1 cellular context compared by ENCODE assay signal in genomic region chr20:50244352-50245149, GRCh38.
TF ChIP-seq lines count a peak whose summit lies in the region.

No MANE protein-coding gene starts in this region.

TF ChIP-seq in HepG2, 621 proteins besides CTCF, POLR2A, EP300 and RAD21 (continued from another document and continues in another):
- TF ChIP-seq HDAC2 (CRISPR knock-in tag; IDR thresholded peaks at IDR 0.05) (peak; percentile 30; the same call in 1 of the 2 replicates), ZNF460 (CRISPR knock-in tag; IDR thresholded peaks at IDR 0.05; ENCODE audit: borderline replicate concordance) (no peak), ZNF446 (CRISPR knock-in tag; IDR thresholded peaks at IDR 0.05) (no peak), SNRNP70 (IDR thresholded peaks at IDR 0.05; ENCODE audit: low read depth, low read length) (no peak), ZNF501 (CRISPR knock-in tag; IDR thresholded peaks at IDR 0.05) (no peak), HNF4G (IDR thresholded peaks at IDR 0.05; ENCODE audit: borderline replicate concordance, low read depth, low read length) (no peak), HNF4G (CRISPR knock-in tag; IDR thresholded peaks at IDR 0.05; ENCODE audit: borderline replicate concordance, low read depth) (no peak), MBNL3 (CRISPR knock-in tag; conservative IDR thresholded peaks at IDR 0.05) (no peak), NFE2 (CRISPR knock-in tag; IDR thresholded peaks at IDR 0.05) (no peak), RELA (CRISPR knock-in tag; IDR thresholded peaks at IDR 0.05) (no peak), ZNF660 (CRISPR knock-in tag; IDR thresholded peaks at IDR 0.05; ENCODE audit: borderline replicate concordance, low read depth) (no peak), DMAP1 (CRISPR knock-in tag; IDR thresholded peaks at IDR 0.05) (no peak), BORCS8-MEF2B (CRISPR knock-in tag; IDR thresholded peaks at IDR 0.05) (no peak), MEF2D (CRISPR knock-in tag; IDR thresholded peaks at IDR 0.05) (no peak), PITX1 (CRISPR knock-in tag; IDR thresholded peaks at IDR 0.05) (no peak), ZBTB21 (CRISPR knock-in tag; IDR thresholded peaks at IDR 0.05) (no peak), SYNCRIP (IDR thresholded peaks at IDR 0.05; ENCODE audit: insufficient read depth, low read depth, low read length) (no peak), TBX3 (IDR thresholded peaks at IDR 0.05; ENCODE audit: borderline replicate concordance) (no peak), ZNF564 (CRISPR knock-in tag; IDR thresholded peaks at IDR 0.05) (no peak), MATR3 (CRISPR knock-in tag; IDR thresholded peaks at IDR 0.05) (no peak), PAWR (CRISPR knock-in tag; IDR thresholded peaks at IDR 0.05; ENCODE audit: borderline replicate concordance) (no peak), NFKB2 (CRISPR knock-in tag; IDR thresholded peaks at IDR 0.05; ENCODE audit: borderline replicate concordance) (no peak), EHMT2 (IDR thresholded peaks at IDR 0.05; ENCODE audit: borderline replicate concordance, low read depth, low read length) (no peak), FIP1L1 (IDR thresholded peaks at IDR 0.05; ENCODE audit: borderline replicate concordance, insufficient read depth, low read depth, low read length) (no peak), BRCA1 (CRISPR knock-in tag; IDR thresholded peaks at IDR 0.05) (no peak), ZNF780A (CRISPR knock-in tag; IDR thresholded peaks at IDR 0.05) (0 out of 2 replicates have a peak, but pooled peaks have one; percentile 9), TEAD3 (CRISPR knock-in tag; optimal IDR thresholded peaks at IDR 0.05; ENCODE audit: borderline replicate concordance) (no peak), LCORL (IDR thresholded peaks at IDR 0.05) (no peak), LCORL (CRISPR knock-in tag; IDR thresholded peaks at IDR 0.05) (no peak), TIGD3 (CRISPR knock-in tag; IDR thresholded peaks at IDR 0.05; ENCODE audit: borderline replicate concordance) (no peak), JUNB (CRISPR knock-in tag; IDR thresholded peaks at IDR 0.05; ENCODE audit: borderline replicate concordance) (no peak), ZMYM3 (CRISPR knock-in tag; IDR thresholded peaks at IDR 0.05) (peak; percentile 94), NRL (CRISPR knock-in tag; IDR thresholded peaks at IDR 0.05; ENCODE audit: borderline replicate concordance) (peak; percentile 85), ZNF263 (CRISPR knock-in tag; IDR thresholded peaks at IDR 0.05) (no peak)
- TF ChIP-seq, protein P1, sequence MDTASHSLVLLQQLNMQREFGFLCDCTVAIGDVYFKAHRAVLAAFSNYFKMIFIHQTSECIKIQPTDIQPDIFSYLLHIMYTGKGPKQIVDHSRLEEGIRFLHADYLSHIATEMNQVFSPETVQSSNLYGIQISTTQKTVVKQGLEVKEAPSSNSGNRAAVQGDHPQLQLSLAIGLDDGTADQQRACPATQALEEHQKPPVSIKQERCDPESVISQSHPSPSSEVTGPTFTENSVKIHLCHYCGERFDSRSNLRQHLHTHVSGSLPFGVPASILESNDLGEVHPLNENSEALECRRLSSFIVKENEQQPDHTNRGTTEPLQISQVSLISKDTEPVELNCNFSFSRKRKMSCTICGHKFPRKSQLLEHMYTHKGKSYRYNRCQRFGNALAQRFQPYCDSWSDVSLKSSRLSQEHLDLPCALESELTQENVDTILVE (CRISPR knock-in tag; IDR thresholded peaks at IDR 0.05), result no peak
- TF ChIP-seq, protein P2, sequence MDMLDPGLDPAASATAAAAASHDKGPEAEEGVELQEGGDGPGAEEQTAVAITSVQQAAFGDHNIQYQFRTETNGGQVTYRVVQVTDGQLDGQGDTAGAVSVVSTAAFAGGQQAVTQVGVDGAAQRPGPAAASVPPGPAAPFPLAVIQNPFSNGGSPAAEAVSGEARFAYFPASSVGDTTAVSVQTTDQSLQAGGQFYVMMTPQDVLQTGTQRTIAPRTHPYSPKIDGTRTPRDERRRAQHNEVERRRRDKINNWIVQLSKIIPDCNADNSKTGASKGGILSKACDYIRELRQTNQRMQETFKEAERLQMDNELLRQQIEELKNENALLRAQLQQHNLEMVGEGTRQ (IDR thresholded peaks at IDR 0.05; ENCODE audit: low read depth, low read length), result no peak
- TF ChIP-seq, protein P2 (CRISPR knock-in tag; IDR thresholded peaks at IDR 0.05; ENCODE audit: borderline replicate concordance), result no peak
- TF ChIP-seq, protein P3, sequence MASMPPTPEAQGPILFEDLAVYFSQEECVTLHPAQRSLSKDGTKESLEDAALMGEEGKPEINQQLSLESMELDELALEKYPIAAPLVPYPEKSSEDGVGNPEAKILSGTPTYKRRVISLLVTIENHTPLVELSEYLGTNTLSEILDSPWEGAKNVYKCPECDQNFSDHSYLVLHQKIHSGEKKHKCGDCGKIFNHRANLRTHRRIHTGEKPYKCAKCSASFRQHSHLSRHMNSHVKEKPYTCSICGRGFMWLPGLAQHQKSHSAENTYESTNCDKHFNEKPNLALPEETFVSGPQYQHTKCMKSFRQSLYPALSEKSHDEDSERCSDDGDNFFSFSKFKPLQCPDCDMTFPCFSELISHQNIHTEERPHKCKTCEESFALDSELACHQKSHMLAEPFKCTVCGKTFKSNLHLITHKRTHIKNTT (CRISPR knock-in tag; IDR thresholded peaks at IDR 0.05), result no peak
- TF ChIP-seq, protein P4, sequence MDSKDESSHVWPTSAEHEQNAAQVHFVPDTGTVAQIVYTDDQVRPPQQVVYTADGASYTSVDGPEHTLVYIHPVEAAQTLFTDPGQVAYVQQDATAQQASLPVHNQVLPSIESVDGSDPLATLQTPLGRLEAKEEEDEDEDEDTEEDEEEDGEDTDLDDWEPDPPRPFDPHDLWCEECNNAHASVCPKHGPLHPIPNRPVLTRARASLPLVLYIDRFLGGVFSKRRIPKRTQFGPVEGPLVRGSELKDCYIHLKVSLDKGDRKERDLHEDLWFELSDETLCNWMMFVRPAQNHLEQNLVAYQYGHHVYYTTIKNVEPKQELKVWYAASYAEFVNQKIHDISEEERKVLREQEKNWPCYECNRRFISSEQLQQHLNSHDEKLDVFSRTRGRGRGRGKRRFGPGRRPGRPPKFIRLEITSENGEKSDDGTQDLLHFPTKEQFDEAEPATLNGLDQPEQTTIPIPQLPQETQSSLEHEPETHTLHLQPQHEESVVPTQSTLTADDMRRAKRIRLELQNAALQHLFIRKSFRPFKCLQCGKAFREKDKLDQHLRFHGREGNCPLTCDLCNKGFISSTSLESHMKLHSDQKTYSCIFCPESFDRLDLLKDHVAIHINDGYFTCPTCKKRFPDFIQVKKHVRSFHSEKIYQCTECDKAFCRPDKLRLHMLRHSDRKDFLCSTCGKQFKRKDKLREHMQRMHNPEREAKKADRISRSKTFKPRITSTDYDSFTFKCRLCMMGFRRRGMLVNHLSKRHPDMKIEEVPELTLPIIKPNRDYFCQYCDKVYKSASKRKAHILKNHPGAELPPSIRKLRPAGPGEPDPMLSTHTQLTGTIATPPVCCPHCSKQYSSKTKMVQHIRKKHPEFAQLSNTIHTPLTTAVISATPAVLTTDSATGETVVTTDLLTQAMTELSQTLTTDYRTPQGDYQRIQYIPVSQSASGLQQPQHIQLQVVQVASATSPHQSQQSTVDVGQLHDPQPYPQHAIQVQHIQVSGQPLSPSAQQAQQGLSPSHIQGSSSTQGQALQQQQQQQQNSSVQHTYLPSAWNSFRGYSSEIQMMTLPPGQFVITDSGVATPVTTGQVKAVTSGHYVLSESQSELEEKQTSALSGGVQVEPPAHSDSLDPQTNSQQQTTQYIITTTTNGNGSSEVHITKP (CRISPR knock-in tag; IDR thresholded peaks at IDR 0.05; ENCODE audit: low read depth), result no peak
- TF ChIP-seq, protein P5, sequence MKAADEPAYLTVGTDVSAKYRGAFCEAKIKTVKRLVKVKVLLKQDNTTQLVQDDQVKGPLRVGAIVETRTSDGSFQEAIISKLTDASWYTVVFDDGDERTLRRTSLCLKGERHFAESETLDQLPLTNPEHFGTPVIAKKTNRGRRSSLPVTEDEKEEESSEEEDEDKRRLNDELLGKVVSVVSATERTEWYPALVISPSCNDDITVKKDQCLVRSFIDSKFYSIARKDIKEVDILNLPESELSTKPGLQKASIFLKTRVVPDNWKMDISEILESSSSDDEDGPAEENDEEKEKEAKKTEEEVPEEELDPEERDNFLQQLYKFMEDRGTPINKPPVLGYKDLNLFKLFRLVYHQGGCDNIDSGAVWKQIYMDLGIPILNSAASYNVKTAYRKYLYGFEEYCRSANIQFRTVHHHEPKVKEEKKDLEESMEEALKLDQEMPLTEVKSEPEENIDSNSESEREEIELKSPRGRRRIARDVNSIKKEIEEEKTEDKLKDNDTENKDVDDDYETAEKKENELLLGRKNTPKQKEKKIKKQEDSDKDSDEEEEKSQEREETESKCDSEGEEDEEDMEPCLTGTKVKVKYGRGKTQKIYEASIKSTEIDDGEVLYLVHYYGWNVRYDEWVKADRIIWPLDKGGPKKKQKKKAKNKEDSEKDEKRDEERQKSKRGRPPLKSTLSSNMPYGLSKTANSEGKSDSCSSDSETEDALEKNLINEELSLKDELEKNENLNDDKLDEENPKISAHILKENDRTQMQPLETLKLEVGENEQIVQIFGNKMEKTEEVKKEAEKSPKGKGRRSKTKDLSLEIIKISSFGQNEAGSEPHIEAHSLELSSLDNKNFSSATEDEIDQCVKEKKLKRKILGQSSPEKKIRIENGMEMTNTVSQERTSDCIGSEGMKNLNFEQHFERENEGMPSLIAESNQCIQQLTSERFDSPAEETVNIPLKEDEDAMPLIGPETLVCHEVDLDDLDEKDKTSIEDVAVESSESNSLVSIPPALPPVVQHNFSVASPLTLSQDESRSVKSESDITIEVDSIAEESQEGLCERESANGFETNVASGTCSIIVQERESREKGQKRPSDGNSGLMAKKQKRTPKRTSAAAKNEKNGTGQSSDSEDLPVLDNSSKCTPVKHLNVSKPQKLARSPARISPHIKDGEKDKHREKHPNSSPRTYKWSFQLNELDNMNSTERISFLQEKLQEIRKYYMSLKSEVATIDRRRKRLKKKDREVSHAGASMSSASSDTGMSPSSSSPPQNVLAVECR (CRISPR knock-in tag; IDR thresholded peaks at IDR 0.05; ENCODE audit: borderline replicate concordance), result no peak
- TF ChIP-seq, protein P6, sequence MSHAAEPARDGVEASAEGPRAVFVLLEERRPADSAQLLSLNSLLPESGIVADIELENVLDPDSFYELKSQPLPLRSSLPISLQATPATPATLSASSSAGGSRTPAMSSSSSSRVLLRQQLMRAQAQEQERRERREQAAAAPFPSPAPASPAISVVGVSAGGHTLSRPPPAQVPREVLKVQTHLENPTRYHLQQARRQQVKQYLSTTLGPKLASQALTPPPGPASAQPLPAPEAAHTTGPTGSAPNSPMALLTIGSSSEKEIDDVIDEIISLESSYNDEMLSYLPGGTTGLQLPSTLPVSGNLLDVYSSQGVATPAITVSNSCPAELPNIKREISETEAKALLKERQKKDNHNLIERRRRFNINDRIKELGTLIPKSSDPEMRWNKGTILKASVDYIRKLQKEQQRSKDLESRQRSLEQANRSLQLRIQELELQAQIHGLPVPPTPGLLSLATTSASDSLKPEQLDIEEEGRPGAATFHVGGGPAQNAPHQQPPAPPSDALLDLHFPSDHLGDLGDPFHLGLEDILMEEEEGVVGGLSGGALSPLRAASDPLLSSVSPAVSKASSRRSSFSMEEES (CRISPR knock-in tag; IDR thresholded peaks at IDR 0.05), result no peak
- TF ChIP-seq, protein P7, sequence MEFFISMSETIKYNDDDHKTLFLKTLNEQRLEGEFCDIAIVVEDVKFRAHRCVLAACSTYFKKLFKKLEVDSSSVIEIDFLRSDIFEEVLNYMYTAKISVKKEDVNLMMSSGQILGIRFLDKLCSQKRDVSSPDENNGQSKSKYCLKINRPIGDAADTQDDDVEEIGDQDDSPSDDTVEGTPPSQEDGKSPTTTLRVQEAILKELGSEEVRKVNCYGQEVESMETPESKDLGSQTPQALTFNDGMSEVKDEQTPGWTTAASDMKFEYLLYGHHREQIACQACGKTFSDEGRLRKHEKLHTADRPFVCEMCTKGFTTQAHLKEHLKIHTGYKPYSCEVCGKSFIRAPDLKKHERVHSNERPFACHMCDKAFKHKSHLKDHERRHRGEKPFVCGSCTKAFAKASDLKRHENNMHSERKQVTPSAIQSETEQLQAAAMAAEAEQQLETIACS (CRISPR knock-in tag; IDR thresholded peaks at IDR 0.05), result no peak
- TF ChIP-seq, protein P8, sequence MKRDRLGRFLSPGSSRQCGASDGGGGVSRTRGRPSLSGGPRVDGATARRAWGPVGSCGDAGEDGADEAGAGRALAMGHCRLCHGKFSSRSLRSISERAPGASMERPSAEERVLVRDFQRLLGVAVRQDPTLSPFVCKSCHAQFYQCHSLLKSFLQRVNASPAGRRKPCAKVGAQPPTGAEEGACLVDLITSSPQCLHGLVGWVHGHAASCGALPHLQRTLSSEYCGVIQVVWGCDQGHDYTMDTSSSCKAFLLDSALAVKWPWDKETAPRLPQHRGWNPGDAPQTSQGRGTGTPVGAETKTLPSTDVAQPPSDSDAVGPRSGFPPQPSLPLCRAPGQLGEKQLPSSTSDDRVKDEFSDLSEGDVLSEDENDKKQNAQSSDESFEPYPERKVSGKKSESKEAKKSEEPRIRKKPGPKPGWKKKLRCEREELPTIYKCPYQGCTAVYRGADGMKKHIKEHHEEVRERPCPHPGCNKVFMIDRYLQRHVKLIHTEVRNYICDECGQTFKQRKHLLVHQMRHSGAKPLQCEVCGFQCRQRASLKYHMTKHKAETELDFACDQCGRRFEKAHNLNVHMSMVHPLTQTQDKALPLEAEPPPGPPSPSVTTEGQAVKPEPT (CRISPR knock-in tag; IDR thresholded peaks at IDR 0.05; ENCODE audit: low read depth), result no peak
- TF ChIP-seq, protein P9, sequence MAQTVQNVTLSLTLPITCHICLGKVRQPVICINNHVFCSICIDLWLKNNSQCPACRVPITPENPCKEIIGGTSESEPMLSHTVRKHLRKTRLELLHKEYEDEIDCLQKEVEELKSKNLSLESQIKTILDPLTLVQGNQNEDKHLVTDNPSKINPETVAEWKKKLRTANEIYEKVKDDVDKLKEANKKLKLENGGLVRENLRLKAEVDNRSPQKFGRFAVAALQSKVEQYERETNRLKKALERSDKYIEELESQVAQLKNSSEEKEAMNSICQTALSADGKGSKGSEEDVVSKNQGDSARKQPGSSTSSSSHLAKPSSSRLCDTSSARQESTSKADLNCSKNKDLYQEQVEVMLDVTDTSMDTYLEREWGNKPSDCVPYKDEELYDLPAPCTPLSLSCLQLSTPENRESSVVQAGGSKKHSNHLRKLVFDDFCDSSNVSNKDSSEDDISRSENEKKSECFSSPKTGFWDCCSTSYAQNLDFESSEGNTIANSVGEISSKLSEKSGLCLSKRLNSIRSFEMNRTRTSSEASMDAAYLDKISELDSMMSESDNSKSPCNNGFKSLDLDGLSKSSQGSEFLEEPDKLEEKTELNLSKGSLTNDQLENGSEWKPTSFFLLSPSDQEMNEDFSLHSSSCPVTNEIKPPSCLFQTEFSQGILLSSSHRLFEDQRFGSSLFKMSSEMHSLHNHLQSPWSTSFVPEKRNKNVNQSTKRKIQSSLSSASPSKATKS (CRISPR knock-in tag; IDR thresholded peaks at IDR 0.05), result no peak
